10 cellular contexts compared by ENCODE assay signal in genomic region chr20:53580376-53581111, GRCh38. TPM values are rescaled to one million over a fixed set of nuclear protein-coding genes. Genes with fewer than 3 reads are reported as not detected.
A peak's percentile ranks its signal among the peaks of the same experiment; 100 is the strongest.
DNase-seq lines count a peak whose midpoint lies in the region; ATAC-seq and TF ChIP-seq lines count a peak whose summit lies in the region.
"Had no signal": no experiment of that assay in that cellular context is flagged by ENCODE, and none has a peak within 500 bp of the region (broad histone marks: within the 10 kb centered on the region; RNA-seq: fewer than 3 reads in every experiment).

No MANE protein-coding gene starts in this region.

- H3K27ac ChIP-seq in skin epidermis: peak overlapping the region in 20 of 21 experiments; percentile 40 to 100 (median 69)
- H3K27ac ChIP-seq: SK-N-MC had no signal

- H3K4me3 ChIP-seq in GM12875 (ENCODE audit: low read depth, low read length) (peak overlapping the region; percentile 29), fibroblast of pulmonary artery (replicated peaks; ENCODE audit: low read depth, low read length) (no peak overlapping the region), skin epidermis (peak overlapping the region in 4 of 7 experiments; percentile 1 to 17 (median 8))

- TF ChIP-seq CTCF in GM12875 (IDR thresholded peaks at IDR 0.05; ENCODE audit: borderline replicate concordance, insufficient read depth, low read depth, low read length): no peak
- TF ChIP-seq CTCF in fibroblast of pulmonary artery (IDR thresholded peaks at IDR 0.05; ENCODE audit: low read length, missing control alignments): peak; percentile 3

- CTCF ChIA-PET in T-cell (lab: Charles Lee): interaction anchor here (0.5 to 3.8 kb wide), 9 partner anchors 8 to 358 kb away, joined by 3 to 34 read pairs (median 6); no protein-coding TSS in a partner anchor

- POLR2A ChIA-PET in T-cell (lab: Charles Lee): interaction anchor here in 1 of 2 donors (0.5 kb wide), 2 partner anchors 14 to 22 kb away, joined by 3 read pairs; no protein-coding TSS in a partner anchor

- ATAC-seq in T-cell (replicated peaks in 1 of 4) (peak in 1 of 4 experiments; percentile 5), HG03432 (IDR thresholded peaks at IDR 0.05; ENCODE audit: unreplicated experiment) (no peak), HG02571 (IDR thresholded peaks at IDR 0.05; ENCODE audit: unreplicated experiment) (no peak)

- H3K27ac Mint-ChIP-seq in T-cell: peak overlapping the region; percentile 92 to 95

- H3K4me1 Mint-ChIP-seq in T-cell: peaks cover 93 to 97% (median 94%) of the 10 kb centered on the region in 3 donors

- peak in 1 of 34 experiments; percentile 10 for DNase-seq in T-cell
- DNase-seq in fibroblast of pulmonary artery (ENCODE audit: low read depth): no peak
- DNase-seq in T-helper 9 cell: no peak
- DNase-seq in SW480 (ENCODE audit: low spot score): no peak
- DNase-seq: foreskin melanocyte had no signal

- H3K4me3 Mint-ChIP-seq in T-cell: peak overlapping the region; percentile 78 to 90 (median 81)

- peaks cover 44% of the 10 kb centered on the region for H3K36me3 Mint-ChIP-seq in T-cell

- H3K27me3 Mint-ChIP-seq in T-cell: no peaks in the 10 kb centered on the region

- H3K9me3 Mint-ChIP-seq in T-cell: no peaks in the 10 kb centered on the region

RNA-seq across cellular contexts. Expression of gene ZNF217, which starts 13.1 kb away (rescaled TPM):
- 10 to 100 TPM; 57.6 to 92.4 (median 87.5) TPM for total RNA-seq in T-cell
